In genomic region chr1:223811634-223812101, GRCh38 we compare ENCODE assay signal across 8 cellular contexts. TPM values are rescaled to one million over a fixed set of nuclear protein-coding genes. Genes with fewer than 3 reads are reported as not detected.
DNase-seq lines count a peak whose midpoint lies in the region; ATAC-seq, FAIRE-seq and TF ChIP-seq lines count a peak whose summit lies in the region.

No MANE protein-coding gene starts in this region.

- H3K9me2 ChIP-seq in OCI-LY7 (ENCODE audit: insufficient read depth, low read length) (no peaks in the 10 kb centered on the region), neural cell (ENCODE audit: insufficient read depth, low read length) (no peaks in the 10 kb centered on the region)

- peaks cover 15% of the 10 kb centered on the region for H3K4me1 ChIP-seq in OCI-LY7 (ENCODE audit: insufficient read depth, low read length, poor library complexity, severe bottlenecking)

- intact Hi-C loops in OCI-LY7 (cut with micrococcal nuclease; ENCODE audit: unreplicated experiment) = loop anchor here (1.0 to 5.0 kb wide), 2 partner anchors 240 to 521 kb away; partner anchors contain the start of gene NVL
- intact Hi-C loops in activated naive CD4-positive, alpha-beta T cell treated with anti-CD3 and anti-CD28 coated beads for 36 hours (cut with micrococcal nuclease) = loop anchor here (1.0 to 5.0 kb wide), 2 partner anchors 33 to 521 kb away; partner anchors contain the start of gene NVL

- no peak for ATAC-seq in GM21825 (IDR thresholded peaks at IDR 0.05; ENCODE audit: unreplicated experiment)

- H3K27me3 ChIP-seq in neural cell (ENCODE audit: insufficient read depth, low read depth, low read length) = no peaks in the 10 kb centered on the region

- H4K20me1 ChIP-seq in OCI-LY7 (ENCODE audit: insufficient read depth, low read length) = no peaks in the 10 kb centered on the region
- no peaks in the 10 kb centered on the region for H4K20me1 ChIP-seq in neural cell (ENCODE audit: insufficient read depth)

- H3K27ac ChIP-seq in OCI-LY7 (ENCODE audit: low read depth, low read length, poor library complexity, severe bottlenecking) (no peak overlapping the region), neural cell (ENCODE audit: low read length) (no peak overlapping the region)

- H3F3A ChIP-seq in neural cell (ENCODE audit: insufficient read depth, low read length, poor library complexity, severe bottlenecking) = no peaks in the 10 kb centered on the region

- no peaks in the 10 kb centered on the region for H3K27me3 Mint-ChIP-seq in activated naive CD4-positive, alpha-beta T cell treated with anti-CD3 and anti-CD28 coated beads for 36 hours (ENCODE audit: low read depth)

- H2AFZ ChIP-seq in OCI-LY7 (ENCODE audit: low read length) = no peak overlapping the region
- H2AFZ ChIP-seq in neural cell (ENCODE audit: low read depth, low read length) = no peak overlapping the region

- H3K4me2 ChIP-seq in OCI-LY7 (ENCODE audit: low read length) (no peak overlapping the region), neural cell (ENCODE audit: low read length) (no peak overlapping the region)

- H3K27ac Mint-ChIP-seq in activated naive CD4-positive, alpha-beta T cell treated with anti-CD3 and anti-CD28 coated beads for 36 hours = no peak overlapping the region

- H3K79me2 ChIP-seq in OCI-LY7 (ENCODE audit: insufficient read depth, low read depth, low read length) (no peaks in the 10 kb centered on the region), neural cell (replicated peaks; ENCODE audit: insufficient read depth, low read length) (no peaks in the 10 kb centered on the region)

- no peaks in the 10 kb centered on the region for H3K9me3 ChIP-seq in OCI-LY7 (ENCODE audit: low read length)
- H3K9me3 ChIP-seq in neural cell (ENCODE audit: low read length) = no peaks in the 10 kb centered on the region

- no peak overlapping the region for H3K4me3 ChIP-seq in AG09309 (ENCODE audit: control insufficient read depth, low read depth, low read length)
- no peak overlapping the region for H3K4me3 ChIP-seq in OCI-LY7 (ENCODE audit: low read depth, low read length, poor library complexity, severe bottlenecking)
- no peak overlapping the region for H3K4me3 ChIP-seq in epithelial cell of esophagus (ENCODE audit: low read length)
- no peak overlapping the region for H3K4me3 ChIP-seq in neural cell (ENCODE audit: low read length)

- CTCF ChIA-PET in OCI-LY7 (lab: Charles Lee; ENCODE audit: unreplicated experiment) = no interaction called here
- CTCF ChIA-PET in activated naive CD4-positive, alpha-beta T cell treated with anti-CD3 and anti-CD28 coated beads for 36 hours (lab: Charles Lee) = interaction anchor here (0.7 to 3.1 kb wide), 11 partner anchors 8 to 125 kb away, joined by 3 to 16 read pairs (median 6); partner anchors contain the start of gene TP53BP2

- POLR2A ChIA-PET in OCI-LY7 (lab: Charles Lee) = interaction anchor here (0.6 to 1.4 kb wide), 2 partner anchors 12 to 33 kb away, joined by 3 to 4 read pairs; no protein-coding TSS in a partner anchor

- TF ChIP-seq CTCF in AG09309 (IDR thresholded peaks at IDR 0.05; ENCODE audit: control insufficient read depth, insufficient read depth, low read depth, low read length, missing control alignments) (peak; percentile 41), GM12874 (IDR thresholded peaks at IDR 0.05; ENCODE audit: insufficient read depth, low read depth, low read length) (0 out of 2 replicates have a peak, but pooled peaks have one; percentile 10), OCI-LY7 (conservative IDR thresholded peaks at IDR 0.05; ENCODE audit: low read length) (peak; percentile 78), epithelial cell of esophagus (IDR thresholded peaks at IDR 0.05; ENCODE audit: insufficient read depth, low read depth, low read length, missing control alignments) (peak; percentile 48), neural cell (IDR thresholded peaks at IDR 0.05; ENCODE audit: poor library complexity, severe bottlenecking) (peak; percentile 84)

- peaks cover 32% of the 10 kb centered on the region for H3K4me1 Mint-ChIP-seq in activated naive CD4-positive, alpha-beta T cell treated with anti-CD3 and anti-CD28 coated beads for 36 hours (ENCODE audit: low read depth)

- FAIRE-seq in GM19239 (lab: Jason Lieb, UNC) = no peak

- no peak for TF ChIP-seq EP300 in neural cell (conservative IDR thresholded peaks at IDR 0.05; ENCODE audit: poor library complexity, severe bottlenecking)

- TF ChIP-seq RAD21 in neural cell (conservative IDR thresholded peaks at IDR 0.05) = peak; percentile 90

- BruUV-seq in OCI-LY7 (replicated peaks; lab: Mats Ljungman, UMichigan) = no TSS peak

- H3K4me3 Mint-ChIP-seq in activated naive CD4-positive, alpha-beta T cell treated with anti-CD3 and anti-CD28 coated beads for 36 hours = no peak overlapping the region

- H3K36me3 ChIP-seq in OCI-LY7 (ENCODE audit: insufficient read depth, low read length) = peaks cover 49% of the 10 kb centered on the region
- H3K36me3 ChIP-seq in neural cell (ENCODE audit: insufficient read depth, low read length) = peaks cover 7% of the 10 kb centered on the region

- peaks cover 30% of the 10 kb centered on the region for H3K36me3 Mint-ChIP-seq in activated naive CD4-positive, alpha-beta T cell treated with anti-CD3 and anti-CD28 coated beads for 36 hours (ENCODE audit: low read depth)

- H3K9me3 Mint-ChIP-seq in activated naive CD4-positive, alpha-beta T cell treated with anti-CD3 and anti-CD28 coated beads for 36 hours = no peaks in the 10 kb centered on the region

- DNase-seq in AG09309 (ENCODE audit: low read depth) (peak; percentile 16), OCI-LY7 (ENCODE audit: low spot score) (peak; percentile 26), epithelial cell of esophagus (ENCODE audit: low read depth) (peak; percentile 44), GM19239 (ENCODE audit: insufficient read length, low spot score) (no peak)
- DNase-seq in activated naive CD4-positive, alpha-beta T cell treated with anti-CD3 and anti-CD28 coated beads for 36 hours = no peak

- H3K9ac ChIP-seq in neural cell (ENCODE audit: low read length) = no peak overlapping the region

TF ChIP-seq in neural cell, 6 proteins besides CTCF, POLR2A, EP300 and RAD21:
- TF ChIP-seq SMC3 (conservative IDR thresholded peaks at IDR 0.05; ENCODE audit: poor library complexity) (peak; percentile 90), REST (IDR thresholded peaks at IDR 0.05; ENCODE audit: borderline replicate concordance) (no peak), TAF1 (IDR thresholded peaks at IDR 0.05; ENCODE audit: low read depth) (no peak), MXI1 (conservative IDR thresholded peaks at IDR 0.05; ENCODE audit: poor library complexity, severe bottlenecking) (no peak)
TF ChIP-seq in neural cell: peak in this region for 1.

RNA-seq across cellular contexts. Expression of gene TP53BP2, which starts 34.1 kb away (rescaled TPM):
- 19.7 and 21.7 TPM in 2 replicates for total RNA-seq in OCI-LY7 (2014; rRNA removed; shearing (Covaris generic))
- 20.6 and 21.1 TPM in 2 replicates for total RNA-seq in OCI-LY7 (2022)
- 25.2 and 41.4 TPM in 2 replicates for polyA plus RNA-seq in neural cell
- polyA minus RNA-seq in neural cell = 48.0 and 66.4 TPM in 2 replicates
- 10 to 100 TPM; 40.8 to 44.2 TPM for total RNA-seq in activated naive CD4-positive, alpha-beta T cell treated with anti-CD3 and anti-CD28 coated beads for 36 hours

Comparison
In these comparisons a context has a peak if more than half of its experiments do, and no peak if none do; other contexts are left out.
1. DNase-seq: peak in AG09309 (single experiment), OCI-LY7 (single experiment) and epithelial cell of esophagus (single experiment); none in GM19239 (single experiment) and activated naive CD4-positive, alpha-beta T cell treated with anti-CD3 and anti-CD28 coated beads for 36 hours (single experiment).
2. CTCF ChIP-seq: peak in every context shown above with its lines; median percentile 84 in neural cell; 78 in OCI-LY7; 48 in epithelial cell of esophagus; 41 in AG09309; 10 in GM12874.